In genomic region chr2:201788371-201788770, GRCh38 we compare ENCODE assay signal across 23 cellular contexts. TPM values are rescaled to one million over a fixed set of nuclear protein-coding genes. Genes with fewer than 3 reads are reported as not detected.
"Had no signal": no experiment of that assay in that cellular context is flagged by ENCODE, and none has a peak within 500 bp of the region (broad histone marks: within the 10 kb centered on the region; RNA-seq: fewer than 3 reads in every experiment).

No MANE protein-coding gene starts in this region.

- H3K36me3 ChIP-seq: Peyer's patch, SJCRH30 had no signal

- ATAC-seq: PC-3, SK-N-SH treated with all-trans-retinoic acid at 6 μM for 48 hours had no signal

- H3K4me1 ChIP-seq: Peyer's patch, SJCRH30 had no signal

- H3K27ac ChIP-seq: Peyer's patch, SJCRH30 had no signal

- H3K4me3 ChIP-seq: Peyer's patch, SJCRH30 had no signal

- H3K27me3 ChIP-seq: Peyer's patch, SJCRH30 had no signal

- H3K9me3 ChIP-seq: Peyer's patch, SJCRH30 had no signal

- DNase-seq: IMR-90, Karpas-422, KG1, MM.1S, NCI-H1092 treated with DMSO at 0.1 percent for 48 hours, NCI-H1436, NCI-H187, NCI-H2029, NCI-H2081 treated with DMSO at 0.1 percent for 48 hours, NCI-H2171, NCI-H226, NCI-H446, NCI-H510A, NCI-H524 treated with DMSO at 0.1 percent for 48 hours, NCI-H69, NCI-H774, PC-3, Peyer's patch, SHP77 treated with DMSO at 0.1 percent for 48 hours, SJCRH30, T-helper 1 cell had no signal

RNA-seq across cellular contexts. Expression of gene CDK15, which starts 18.0 kb away (rescaled TPM):
- total RNA-seq: HT-29 had no signal
